In genomic region chr6:37535701-37536461, GRCh38 we compare ENCODE assay signal across 8 cellular contexts. TPM values are rescaled to one million over a fixed set of nuclear protein-coding genes. Genes with fewer than 3 reads are reported as not detected.
DNase-seq lines count a peak whose midpoint lies in the region; ATAC-seq, FAIRE-seq and TF ChIP-seq lines count a peak whose summit lies in the region.
"Had no signal": no experiment of that assay in that cellular context is flagged by ENCODE, and none has a peak within 500 bp of the region (broad histone marks: within the 10 kb centered on the region; RNA-seq: fewer than 3 reads in every experiment).

No MANE protein-coding gene starts in this region.

- peak; percentile 33; the same call in 1 of the 2 replicates for TF ChIP-seq CTCF in GM12875 (IDR thresholded peaks at IDR 0.05; ENCODE audit: borderline replicate concordance, insufficient read depth, low read depth, low read length)

- no peaks in the 10 kb centered on the region for H3K9me3 ChIP-seq in Karpas-422 (ENCODE audit: low read length)
- no peaks in the 10 kb centered on the region for H3K9me3 ChIP-seq in naive thymus-derived CD4-positive, alpha-beta T cell (ENCODE audit: control insufficient read depth in 2 of 3, low read length in 3 of 3)
- H3K9me3 ChIP-seq: SJSA1 had no signal

- DNase-seq in Karpas-422 (peak; percentile 65), amniotic stem cell (lab: John Stamatoyannopoulos, UW) (no peak), RCC 7860 (ENCODE audit: low spot score) (no peak), COLO829 (ENCODE audit: low spot score) (no peak)
- no peak for DNase-seq in central memory CD8-positive, alpha-beta T cell (ENCODE audit: low spot score in 2 of 2)
- peak in 5 of 9 donors; percentile 19 to 36 (median 25) for DNase-seq in naive thymus-derived CD4-positive, alpha-beta T cell

- H3K9me3 Mint-ChIP-seq in central memory CD8-positive, alpha-beta T cell = no peaks in the 10 kb centered on the region
- H3K9me3 Mint-ChIP-seq in naive thymus-derived CD4-positive, alpha-beta T cell = no peaks in the 10 kb centered on the region

- no peak for FAIRE-seq in RCC 7860 (lab: Jason Lieb, UNC)

- POLR2A ChIA-PET in naive thymus-derived CD4-positive, alpha-beta T cell (lab: Charles Lee) = interaction anchor here (0.6 to 2.1 kb wide), 6 partner anchors 18 to 664 kb away, joined by 3 to 6 read pairs (median 4); no protein-coding TSS in a partner anchor

- CTCF ChIA-PET in naive thymus-derived CD4-positive, alpha-beta T cell (lab: Charles Lee) = interaction anchor here (0.6 to 1.0 kb wide), 6 partner anchors 18 to 52 kb away, joined by 3 to 4 read pairs (median 3); no protein-coding TSS in a partner anchor

- peaks cover 13% of the 10 kb centered on the region for H3K4me1 Mint-ChIP-seq in central memory CD8-positive, alpha-beta T cell
- peaks cover 3 to 39% (median 11%) of the 10 kb centered on the region in 7 donors for H3K4me1 Mint-ChIP-seq in naive thymus-derived CD4-positive, alpha-beta T cell

- no peaks in the 10 kb centered on the region for H4K20me1 ChIP-seq in Karpas-422 (ENCODE audit: insufficient read depth, low read depth, low read length)

- H3K9ac ChIP-seq in Karpas-422 (ENCODE audit: low read length) = no peak overlapping the region

- no peaks in the 10 kb centered on the region for H3K36me3 ChIP-seq in Karpas-422 (ENCODE audit: insufficient read depth, low read length)
- no peaks in the 10 kb centered on the region for H3K36me3 ChIP-seq in naive thymus-derived CD4-positive, alpha-beta T cell (ENCODE audit: control insufficient read depth in 2 of 3, insufficient read depth in 3 of 3, low read length in 3 of 3)
- H3K36me3 ChIP-seq: SJSA1 had no signal

- no peaks in the 10 kb centered on the region for H3K27me3 Mint-ChIP-seq in central memory CD8-positive, alpha-beta T cell
- H3K27me3 Mint-ChIP-seq in naive thymus-derived CD4-positive, alpha-beta T cell = peaks cover 0 to 64% (median 0%) of the 10 kb centered on the region in 5 donors

- H3K4me3 ChIP-seq in GM12875 (ENCODE audit: low read depth, low read length) (peak overlapping the region; percentile 40), Karpas-422 (ENCODE audit: low read length) (peak overlapping the region; percentile 28; the same call in 1 of the 2 replicates)
- peak overlapping the region; percentile 59 for H3K4me3 ChIP-seq in naive thymus-derived CD4-positive, alpha-beta T cell (ENCODE audit: low read length)
- H3K4me3 ChIP-seq: SJSA1 had no signal

- H3K4me1 ChIP-seq in Karpas-422 (ENCODE audit: low read length) = peaks cover 9% of the 10 kb centered on the region
- peaks cover 0 to 18% of the 10 kb centered on the region in 2 donors for H3K4me1 ChIP-seq in naive thymus-derived CD4-positive, alpha-beta T cell (ENCODE audit: control insufficient read depth in 2 of 2, insufficient read depth in 2 of 2, low read length in 2 of 2)

- intact Hi-C loops in naive thymus-derived CD4-positive, alpha-beta T cell (cut with micrococcal nuclease) = loop anchor here in 1 of 2 donors (1.0 to 5.0 kb wide), 2 partner anchors 19 to 34 kb away; no protein-coding TSS in a partner anchor

- ATAC-seq in central memory CD8-positive, alpha-beta T cell (replicated peaks; ENCODE audit: extremely low read depth, poor library complexity, severe bottlenecking) = peak; percentile 36
- peak; percentile 69 for ATAC-seq in naive thymus-derived CD4-positive, alpha-beta T cell

- H3K4me3 Mint-ChIP-seq in central memory CD8-positive, alpha-beta T cell = peak overlapping the region; percentile 55
- H3K4me3 Mint-ChIP-seq in naive thymus-derived CD4-positive, alpha-beta T cell = peak overlapping the region; percentile 17 to 88 (median 83)

- H3K4me2 ChIP-seq in Karpas-422 (ENCODE audit: low read depth, low read length, poor library complexity, severe bottlenecking) = peak overlapping the region; percentile 63

- H2AFZ ChIP-seq in Karpas-422 (ENCODE audit: low read length) = 0 out of 2 replicates have a peak overlapping the region, but pooled peaks have one; percentile 46

- H3K79me2 ChIP-seq in Karpas-422 (ENCODE audit: low read length) = no peaks in the 10 kb centered on the region

- H3K36me3 Mint-ChIP-seq in central memory CD8-positive, alpha-beta T cell (ENCODE audit: insufficient read depth) = no peaks in the 10 kb centered on the region
- peaks cover 0 to 4% (median 0%) of the 10 kb centered on the region in 5 donors for H3K36me3 Mint-ChIP-seq in naive thymus-derived CD4-positive, alpha-beta T cell

- H3K27me3 ChIP-seq in Karpas-422 (ENCODE audit: low read length) = no peaks in the 10 kb centered on the region
- H3K27me3 ChIP-seq in naive thymus-derived CD4-positive, alpha-beta T cell (ENCODE audit: control insufficient read depth in 2 of 2, insufficient read depth in 2 of 2, low read length in 2 of 2) = no peaks in the 10 kb centered on the region
- H3K27me3 ChIP-seq: SJSA1 had no signal

- no peaks in the 10 kb centered on the region for H3K9me2 ChIP-seq in Karpas-422 (replicated peaks; ENCODE audit: insufficient read depth, low read length)

- no peak overlapping the region for H3K27ac ChIP-seq in Karpas-422 (ENCODE audit: low read length)
- H3K27ac ChIP-seq in naive thymus-derived CD4-positive, alpha-beta T cell (ENCODE audit: low read depth, low read length) = no peak overlapping the region
- H3K27ac ChIP-seq: SJSA1 had no signal

- H3K27ac Mint-ChIP-seq in central memory CD8-positive, alpha-beta T cell (ENCODE audit: low read depth) = no peak overlapping the region
- H3K27ac Mint-ChIP-seq in naive thymus-derived CD4-positive, alpha-beta T cell = peak overlapping the region in 3 of 9 donors; percentile 41 to 65 (median 65)

RNA-seq across cellular contexts. Expression of gene CCDC167, which starts 36.2 kb away (rescaled TPM):
- total RNA-seq in Karpas-422 (2014; rRNA removed; shearing (Covaris generic); ENCODE audit: low replicate concordance) = 19.6 and 23.2 TPM in 2 replicates
- total RNA-seq in naive thymus-derived CD4-positive, alpha-beta T cell = 10 to 100 TPM; 13.8 to 55.1 (median 18.0) TPM
- polyA plus RNA-seq in naive thymus-derived CD4-positive, alpha-beta T cell = 10 to 100 TPM; 94.0 to 95.5 TPM

Comparison
In these comparisons a context has a peak if more than half of its experiments do, and no peak if none do; other contexts are left out.
1. DNase-seq: peak in Karpas-422 (single experiment) and naive thymus-derived CD4-positive, alpha-beta T cell (5 of 9); none in central memory CD8-positive, alpha-beta T cell (0 of 2), amniotic stem cell (single experiment), RCC 7860 (single experiment) and COLO829 (single experiment).
2. Peak in every context shown above with its lines, with median percentiles within 50 percentile points of each other: H3K4me3 ChIP-seq.